ENCODE assay signal across 18 cellular contexts in the genomic region with DNA sequence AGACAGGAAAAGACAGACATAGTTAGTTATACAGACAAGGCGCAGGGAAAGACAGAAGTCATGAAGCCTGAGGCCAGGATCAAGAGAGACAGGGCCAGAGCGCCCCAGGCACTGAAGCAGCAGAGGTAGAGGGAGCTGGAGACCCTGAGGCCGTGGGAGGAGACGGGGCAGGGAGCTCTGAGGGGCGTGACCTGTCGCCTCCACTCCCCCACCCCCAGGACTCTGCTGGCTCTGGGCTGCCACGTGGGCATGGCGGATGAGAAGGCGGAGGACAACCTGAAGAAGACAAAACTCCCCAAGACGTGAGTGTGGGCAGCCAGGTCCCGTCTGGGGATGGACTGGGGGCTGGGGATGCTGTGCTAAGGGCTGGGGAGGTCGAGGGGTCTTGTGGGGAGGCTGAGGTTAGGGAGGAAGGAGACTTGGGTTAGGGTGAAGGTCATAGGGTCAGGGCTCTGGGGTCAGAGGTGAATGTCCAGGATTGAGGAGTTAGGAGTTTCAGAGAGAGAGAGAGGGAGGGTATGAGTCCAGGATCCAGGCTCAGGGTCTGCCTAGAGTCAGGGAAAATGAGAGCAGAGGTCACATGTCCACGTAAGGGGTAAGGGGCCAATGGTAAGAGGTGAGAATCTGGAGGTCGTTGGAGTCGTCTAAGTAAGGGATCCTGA. TPM values are rescaled to one million over a fixed set of nuclear protein-coding genes. Genes with fewer than 3 reads are reported as not detected.
A peak's percentile ranks its signal among the peaks of the same experiment; 100 is the strongest.
DNase-seq lines count a peak whose midpoint lies in the region; ATAC-seq, FAIRE-seq and TF ChIP-seq lines count a peak whose summit lies in the region.
"Had no signal": no experiment of that assay in that cellular context is flagged by ENCODE, and none has a peak within 500 bp of the region (broad histone marks: within the 10 kb centered on the region; RNA-seq: fewer than 3 reads in every experiment).

No MANE protein-coding gene starts in this region.

- TF ChIP-seq CTCF in right atrium auricular region (IDR thresholded peaks at IDR 0.05) (no peak), endodermal cell (conservative IDR thresholded peaks at IDR 0.05) (no peak)

- H3K4me1 ChIP-seq in right atrium auricular region: no peaks in the 10 kb centered on the region
- no peaks in the 10 kb centered on the region for H3K4me1 ChIP-seq in Karpas-422 (ENCODE audit: low read length)
- H3K4me1 ChIP-seq in endodermal cell (ENCODE audit: control insufficient read depth, insufficient read depth, low read length): no peaks in the 10 kb centered on the region
- H3K4me1 ChIP-seq in CD8-positive, alpha-beta memory T cell (ENCODE audit: insufficient read depth, low read length): no peaks in the 10 kb centered on the region
- H3K4me1 ChIP-seq: Caco-2 had no signal

- H3K27me3 Mint-ChIP-seq in endodermal cell (ENCODE audit: insufficient read depth): no peaks in the 10 kb centered on the region
- H3K27me3 Mint-ChIP-seq in CD8-positive, alpha-beta memory T cell: peaks cover 26 to 28% of the 10 kb centered on the region in 2 donors
- no peaks in the 10 kb centered on the region for H3K27me3 Mint-ChIP-seq in activated CD4-positive, alpha-beta T cell treated with anti-CD3 and anti-CD28 coated beads, Interleukin-2, amount 10 ng/mL, durations not matched to agents 24 days and 14 days

- WGBS in endodermal cell (ENCODE audit: insufficient coverage in 1 of 2, insufficient read length in 1 of 2), 2 experiments: 85 to 98% methylated on average over 5 to 15 of the region's 15 CpGs

- no peak overlapping the region for H2AFZ ChIP-seq in Karpas-422 (ENCODE audit: low read length)
- H2AFZ ChIP-seq: GM23248 had no signal

- H3K27me3 ChIP-seq in right atrium auricular region: no peaks in the 10 kb centered on the region
- H3K27me3 ChIP-seq in Karpas-422 (ENCODE audit: low read length): no peaks in the 10 kb centered on the region
- H3K27me3 ChIP-seq in endodermal cell (ENCODE audit: control insufficient read depth, insufficient read depth, low read length, poor library complexity, severe bottlenecking): no peaks in the 10 kb centered on the region
- H3K27me3 ChIP-seq in CD8-positive, alpha-beta memory T cell (ENCODE audit: insufficient read depth, low read length, poor library complexity, severe bottlenecking): no peaks in the 10 kb centered on the region

- H3K9me2 ChIP-seq in Karpas-422 (replicated peaks; ENCODE audit: insufficient read depth, low read length): no peaks in the 10 kb centered on the region

- H3K36me3 ChIP-seq in right atrium auricular region (no peaks in the 10 kb centered on the region), Karpas-422 (ENCODE audit: insufficient read depth, low read length) (no peaks in the 10 kb centered on the region), endodermal cell (ENCODE audit: control insufficient read depth, insufficient read depth, low read length) (no peaks in the 10 kb centered on the region)
- H3K36me3 ChIP-seq in CD8-positive, alpha-beta memory T cell (ENCODE audit: insufficient read depth, low read length): no peaks in the 10 kb centered on the region

- CTCF ChIA-PET in CD8-positive, alpha-beta memory T cell (lab: Charles Lee): no interaction called here

- H3K36me3 Mint-ChIP-seq in endodermal cell (ENCODE audit: low read depth): no peaks in the 10 kb centered on the region
- H3K36me3 Mint-ChIP-seq in CD8-positive, alpha-beta memory T cell: no peaks in the 10 kb centered on the region
- H3K36me3 Mint-ChIP-seq in activated CD4-positive, alpha-beta T cell treated with anti-CD3 and anti-CD28 coated beads, Interleukin-2, amount 10 ng/mL, durations not matched to agents 24 days and 14 days (ENCODE audit: low read depth): no peaks in the 10 kb centered on the region
- H3K36me3 Mint-ChIP-seq: CD14-positive monocyte; CD8-positive, alpha-beta T cell had no signal

- no peak overlapping the region for H3K27ac ChIP-seq in right atrium auricular region
- no peak overlapping the region for H3K27ac ChIP-seq in Karpas-422 (ENCODE audit: low read length)
- no peak overlapping the region for H3K27ac ChIP-seq in endodermal cell (ENCODE audit: low read depth, low read length)
- no peak overlapping the region for H3K27ac ChIP-seq in CD8-positive, alpha-beta memory T cell (ENCODE audit: low read depth, low read length)
- H3K27ac ChIP-seq: GM23248 had no signal

- no peak overlapping the region for H3K27ac Mint-ChIP-seq in endodermal cell
- peak overlapping the region in 1 of 8 donors; percentile 73 for H3K27ac Mint-ChIP-seq in CD8-positive, alpha-beta memory T cell
- no peak overlapping the region for H3K27ac Mint-ChIP-seq in activated CD4-positive, alpha-beta T cell treated with anti-CD3 and anti-CD28 coated beads, Interleukin-2, amount 10 ng/mL, durations not matched to agents 24 days and 14 days
- H3K27ac Mint-ChIP-seq: CD14-positive monocyte; CD8-positive, alpha-beta T cell had no signal

- H3K4me2 ChIP-seq in Karpas-422 (ENCODE audit: low read depth, low read length, poor library complexity, severe bottlenecking): no peak overlapping the region

- H3K9me3 ChIP-seq in right atrium auricular region: no peaks in the 10 kb centered on the region
- H3K9me3 ChIP-seq in Karpas-422 (ENCODE audit: low read length): no peaks in the 10 kb centered on the region
- H3K9me3 ChIP-seq in endodermal cell (ENCODE audit: control insufficient read depth, low read length): no peaks in the 10 kb centered on the region
- no peaks in the 10 kb centered on the region for H3K9me3 ChIP-seq in CD8-positive, alpha-beta memory T cell (ENCODE audit: low read length)
- H3K9me3 ChIP-seq: Caco-2 had no signal

- H4K20me1 ChIP-seq in Karpas-422 (ENCODE audit: insufficient read depth, low read depth, low read length): no peaks in the 10 kb centered on the region

- FAIRE-seq in H54 (lab: Jason Lieb, UNC): no peak
- FAIRE-seq: GM18507 had no signal

- H3K9me3 Mint-ChIP-seq in endodermal cell: no peaks in the 10 kb centered on the region
- H3K9me3 Mint-ChIP-seq in CD8-positive, alpha-beta memory T cell: peaks cover 0 to 3% (median 0%) of the 10 kb centered on the region in 5 donors
- no peaks in the 10 kb centered on the region for H3K9me3 Mint-ChIP-seq in activated CD4-positive, alpha-beta T cell treated with anti-CD3 and anti-CD28 coated beads, Interleukin-2, amount 10 ng/mL, durations not matched to agents 24 days and 14 days
- H3K9me3 Mint-ChIP-seq: CD8-positive, alpha-beta T cell had no signal

- H3K4me3 Mint-ChIP-seq in endodermal cell: no peak overlapping the region
- no peak overlapping the region for H3K4me3 Mint-ChIP-seq in CD8-positive, alpha-beta memory T cell
- H3K4me3 Mint-ChIP-seq in activated CD4-positive, alpha-beta T cell treated with anti-CD3 and anti-CD28 coated beads, Interleukin-2, amount 10 ng/mL, durations not matched to agents 24 days and 14 days: no peak overlapping the region
- H3K4me3 Mint-ChIP-seq: CD8-positive, alpha-beta T cell had no signal

- DNase-seq in Right ventricle myocardium inferior (ENCODE audit: missing footprints) (no peak), right atrium auricular region (ENCODE audit: low spot score) (no peak), Karpas-422 (peak; percentile 44), endodermal cell (peak; percentile 54), H54 (ENCODE audit: insufficient read length, low spot score) (no peak)
- no peak for DNase-seq in CD8-positive, alpha-beta memory T cell
- DNase-seq in activated CD4-positive, alpha-beta T cell treated with anti-CD3 and anti-CD28 coated beads, Interleukin-2, amount 10 ng/mL, durations not matched to agents 24 days and 14 days: no peak
- DNase-seq: Caco-2; CD8-positive, alpha-beta T cell; GM23248; KBM-7 had no signal

- H3K79me2 ChIP-seq in Karpas-422 (ENCODE audit: low read length): no peaks in the 10 kb centered on the region

- POLR2A ChIA-PET in CD8-positive, alpha-beta memory T cell (lab: Charles Lee): no interaction called here

- H3K9ac ChIP-seq in Karpas-422 (ENCODE audit: low read length): no peak overlapping the region
- H3K9ac ChIP-seq in endodermal cell (ENCODE audit: extremely low read depth, low read length, poor library complexity, severe bottlenecking): no peak overlapping the region
- H3K9ac ChIP-seq: GM23248 had no signal

- intact Hi-C loops in Right ventricle myocardium inferior (cut with DNase I): no loop called here
- intact Hi-C loops in activated CD4-positive, alpha-beta T cell treated with anti-CD3 and anti-CD28 coated beads, Interleukin-2, amount 10 ng/mL, durations not matched to agents 24 days and 14 days (cut with micrococcal nuclease): no loop called here

- H3K4me3 ChIP-seq in right atrium auricular region (no peak overlapping the region), Karpas-422 (ENCODE audit: low read length) (no peak overlapping the region), endodermal cell (ENCODE audit: low read length) (no peak overlapping the region)
- no peak overlapping the region for H3K4me3 ChIP-seq in CD8-positive, alpha-beta memory T cell (ENCODE audit: low read length)
- H3K4me3 ChIP-seq: GM23248 had no signal

- H3K4me1 Mint-ChIP-seq in endodermal cell: peaks cover 2% of the 10 kb centered on the region
- no peaks in the 10 kb centered on the region for H3K4me1 Mint-ChIP-seq in CD8-positive, alpha-beta memory T cell
- H3K4me1 Mint-ChIP-seq in activated CD4-positive, alpha-beta T cell treated with anti-CD3 and anti-CD28 coated beads, Interleukin-2, amount 10 ng/mL, durations not matched to agents 24 days and 14 days: no peaks in the 10 kb centered on the region
- H3K4me1 Mint-ChIP-seq: CD14-positive monocyte had no signal

- no peak for TF ChIP-seq POLR2A in H54 (IDR thresholded peaks at IDR 0.05; ENCODE audit: low read depth, low read length)

- ATAC-seq in Right ventricle myocardium inferior (peak; percentile 20), GM18870 (IDR thresholded peaks at IDR 0.05; ENCODE audit: unreplicated experiment) (no peak)
- ATAC-seq: CD8-positive, alpha-beta T cell; HCT116 had no signal

RNA-seq across cellular contexts. Expression of gene RYR1, which starts 31.1 kb away (rescaled TPM):
- total RNA-seq in Right ventricle myocardium inferior: 0.81 TPM
- 1 to 10 TPM in 1 of 2 donors, under 1 TPM in 1; 0.33 to 1.7 TPM for total RNA-seq in right atrium auricular region
- 0.45 and 1.3 TPM in 2 replicates for total RNA-seq in Karpas-422 (2014; rRNA removed; shearing (Covaris generic); ENCODE audit: low replicate concordance)
- 1 to 10 TPM in 1 of 2 donors, under 1 TPM in 1; 0.84 to 3.3 TPM for total RNA-seq in endodermal cell
- polyA plus RNA-seq in endodermal cell (2013, experiment 1 of 2): 3.1 TPM
- 3.7 TPM for polyA plus RNA-seq in endodermal cell (2013, experiment 2 of 2)
- total RNA-seq in CD8-positive, alpha-beta memory T cell: 1 to 10 TPM; 1.4 to 3.3 TPM
- polyA plus RNA-seq in CD8-positive, alpha-beta memory T cell: 0.71 TPM
- total RNA-seq in activated CD4-positive, alpha-beta T cell treated with anti-CD3 and anti-CD28 coated beads, Interleukin-2, amount 10 ng/mL, durations not matched to agents 24 days and 14 days: 3.6 and 4.0 TPM in 2 replicates
- total RNA-seq: A172 had no signal
- polyA plus RNA-seq: AG04450, GM23248 had no signal

RNA-seq across cellular contexts. Expression of gene RASGRP4, which starts 38.5 kb away (rescaled TPM):
- total RNA-seq in Right ventricle myocardium inferior (1.7 TPM), right atrium auricular region (1 to 10 TPM; 1.1 to 2.9 TPM), endodermal cell (under 1 TPM in 1 of 2 donors, not detected in 1; 0.09 TPM)
- 0.14 and 0.15 TPM in 2 replicates for total RNA-seq in Karpas-422 (2014; rRNA removed; shearing (Covaris generic); ENCODE audit: low replicate concordance)
- 0.68 TPM for polyA plus RNA-seq in endodermal cell (2013, experiment 1 of 2)
- polyA plus RNA-seq in endodermal cell (2013, experiment 2 of 2): 0.46 TPM
- total RNA-seq in CD8-positive, alpha-beta memory T cell: 1 to 10 TPM; 1.8 to 2.0 TPM
- polyA plus RNA-seq in CD8-positive, alpha-beta memory T cell: not detected
- 2.1 and 2.2 TPM in 2 replicates for total RNA-seq in activated CD4-positive, alpha-beta T cell treated with anti-CD3 and anti-CD28 coated beads, Interleukin-2, amount 10 ng/mL, durations not matched to agents 24 days and 14 days
- total RNA-seq: A172; Caco-2; CD8-positive, alpha-beta T cell; GM23248 had no signal
- polyA plus RNA-seq: AG04450, BJ, GM23248 had no signal

Comparison
In these comparisons a context has a peak if more than half of its experiments do, and no peak if none do; other contexts are left out.
1. DNase-seq: peak in Karpas-422 (single experiment) and endodermal cell (single experiment); none in Right ventricle myocardium inferior (single experiment), right atrium auricular region (single experiment), H54 (single experiment), CD8-positive, alpha-beta memory T cell (0 of 5) and activated CD4-positive, alpha-beta T cell treated with anti-CD3 and anti-CD28 coated beads, Interleukin-2, amount 10 ng/mL, durations not matched to agents 24 days and 14 days (single experiment).